Comparison of ENCODE assay signal across 8 cellular contexts in genomic region chr3:129161860-129162271, GRCh38. TPM values are rescaled to one million over a fixed set of nuclear protein-coding genes. Genes with fewer than 3 reads are reported as not detected.
A peak's percentile ranks its signal among the peaks of the same experiment; 100 is the strongest.
DNase-seq lines count a peak whose midpoint lies in the region; ATAC-seq, FAIRE-seq and TF ChIP-seq lines count a peak whose summit lies in the region.

No MANE protein-coding gene starts in this region.

- H3K36me3 ChIP-seq in endothelial cell of umbilical vein (ENCODE audit: control insufficient read depth in 2 of 2, extremely low read depth in 1 of 2, insufficient read depth in 2 of 2, low read length in 2 of 2): peaks cover 9 to 10% of the 10 kb centered on the region in 2 experiments

- no TSS peak for BruUV-seq in endothelial cell of umbilical vein (replicated peaks; lab: Mats Ljungman, UMichigan)

- H3K4me2 ChIP-seq in endothelial cell of umbilical vein (ENCODE audit: insufficient read depth, low read length): peak overlapping the region; percentile 84

- POLR2A ChIA-PET in endothelial cell of umbilical vein (lab: Charles Lee): interaction anchor here (0.6 to 1.7 kb wide), 3 partner anchors 84 to 224 kb away, joined by 3 to 5 read pairs (median 3); partner anchors contain the start of gene COPG1
- POLR2A ChIA-PET in GM10248 (lab: Yijun Ruan, JAX): interaction anchor here (0.5 to 1.5 kb wide), 6 partner anchors 15 to 157 kb away, joined by 3 read pairs; partner anchors contain the start of gene RAB43

- TF ChIP-seq POLR2A in endothelial cell of umbilical vein (IDR thresholded peaks at IDR 0.05; ENCODE audit: low read depth, low read length): no peak

- no peaks in the 10 kb centered on the region for H4K20me1 ChIP-seq in endothelial cell of umbilical vein (replicated peaks; ENCODE audit: control insufficient read depth, extremely low read depth, insufficient read depth, low read length)

- no peaks in the 10 kb centered on the region for H3K9me1 ChIP-seq in endothelial cell of umbilical vein (replicated peaks; ENCODE audit: control insufficient read depth, extremely low read depth, insufficient read depth, low read length)

- intact Hi-C loops in endothelial cell of umbilical vein (cut with micrococcal nuclease): loop anchor here (1.0 kb wide), 6 partner anchors 17 to 109 kb away; partner anchors contain the start of genes CNBP and COPG1

- ATAC-seq in HG03135 (IDR thresholded peaks at IDR 0.05; ENCODE audit: unreplicated experiment) (peak; percentile 1), HG02610 (IDR thresholded peaks at IDR 0.05; ENCODE audit: unreplicated experiment) (no peak)

- CTCF ChIA-PET in endothelial cell of umbilical vein (lab: Charles Lee) (interaction anchor here (0.7 to 3.2 kb wide), 21 partner anchors 15 to 482 kb away, joined by 3 to 95 read pairs (median 4); partner anchors contain the start of genes CNBP, COPG1 and RAB43), GM10248 (lab: Yijun Ruan, JAX) (interaction anchor here (1.0 to 3.9 kb wide), 19 partner anchors 10 to 264 kb away, joined by 3 to 29 read pairs (median 5); partner anchors contain the start of genes COPG1 and RAB43)

- peak overlapping the region; percentile 88 for H3K9ac ChIP-seq in endothelial cell of umbilical vein (replicated peaks; ENCODE audit: extremely low read depth, insufficient read depth, low read length)

- H3K27me3 ChIP-seq in endothelial cell of umbilical vein (ENCODE audit: control insufficient read depth in 2 of 2, insufficient read depth in 2 of 2, low read length in 2 of 2): no peaks in the 10 kb centered on the region

- FAIRE-seq in endothelial cell of umbilical vein (lab: Jason Lieb, UNC): no peak

- peak overlapping the region; percentile 99 for H3K4me3 ChIP-seq in GM08714 (ENCODE audit: low read length)
- H3K4me3 ChIP-seq in WI38 (ENCODE audit: low read depth, low read length): peak overlapping the region; percentile 95
- H3K4me3 ChIP-seq in endothelial cell of umbilical vein (replicated peaks in 1 of 3; ENCODE audit: insufficient read depth in 1 of 3, low read depth in 1 of 3, low read length in 3 of 3): peak overlapping the region; percentile 64 to 82 (median 78)

- dilution Hi-C loops in endothelial cell of umbilical vein (cut with MboI; ENCODE audit: extremely low pct_ligation_motif_present, low sequenced_read_pairs): no loop called here

- peaks cover 23% of the 10 kb centered on the region for H3K79me2 ChIP-seq in endothelial cell of umbilical vein (ENCODE audit: control insufficient read depth, insufficient read depth, low read length)

- peaks cover 19% of the 10 kb centered on the region for H3K4me1 ChIP-seq in endothelial cell of umbilical vein (ENCODE audit: control insufficient read depth, extremely low read depth, insufficient read depth, low read length)

- DNase-seq in endothelial cell of umbilical vein (ENCODE audit: low read depth, low spot score): no peak
- peak; percentile 47 for DNase-seq in myocyte (ENCODE audit: low read depth)
- DNase-seq in GM10248 (ENCODE audit: extremely low spot score): no peak
- DNase-seq in NCI-H2227 (lab: John Stamatoyannopoulos, UW; ENCODE audit: unreplicated experiment): no peak

- TF ChIP-seq CTCF in WI38 (IDR thresholded peaks at IDR 0.05; ENCODE audit: low read depth, low read length): no peak
- no peak for TF ChIP-seq CTCF in endothelial cell of umbilical vein (IDR thresholded peaks at IDR 0.05; ENCODE audit: extremely low read depth in 1 of 2, insufficient read depth in 1 of 2, low read depth in 1 of 2, low read length in 2 of 2)
- no peak for TF ChIP-seq CTCF in GM10248 (IDR thresholded peaks at IDR 0.05; ENCODE audit: control extremely low read depth, extremely low read depth, low read depth, missing control alignments)

- H2AFZ ChIP-seq in endothelial cell of umbilical vein (ENCODE audit: low read depth, low read length): peak overlapping the region; percentile 74

- H3K9me3 ChIP-seq in endothelial cell of umbilical vein (replicated peaks; ENCODE audit: control insufficient read depth, insufficient read depth, low read length): no peaks in the 10 kb centered on the region

- peak overlapping the region; percentile 86 for H3K27ac ChIP-seq in endothelial cell of umbilical vein (ENCODE audit: insufficient read depth, low read depth, low read length)

TF ChIP-seq in endothelial cell of umbilical vein, 7 proteins besides CTCF, POLR2A, EP300 and RAD21:
- TF ChIP-seq FOS (IDR thresholded peaks at IDR 0.05; ENCODE audit: borderline replicate concordance, insufficient read depth, low read length): no peak
- TF ChIP-seq POLR2AphosphoS5 (IDR thresholded peaks at IDR 0.05; ENCODE audit: insufficient read depth, low read depth, low read length): no peak
- no peak for TF ChIP-seq EZH2 (IDR thresholded peaks at IDR 0.05; ENCODE audit: borderline replicate concordance, low read depth, low read length, severe bottlenecking)
- TF ChIP-seq MAX (IDR thresholded peaks at IDR 0.05; ENCODE audit: insufficient read depth, insufficient read length): no peak
- no peak for TF ChIP-seq MYC (IDR thresholded peaks at IDR 0.05; ENCODE audit: low read depth, low read length)
- TF ChIP-seq JUN (IDR thresholded peaks at IDR 0.05; ENCODE audit: borderline replicate concordance, insufficient read depth, insufficient read length, low read depth): no peak
- TF ChIP-seq GATA2 (IDR thresholded peaks at IDR 0.05; ENCODE audit: insufficient read depth, insufficient read length, low read depth, low read length): no peak

RNA-seq across cellular contexts. Expression of gene ISY1, which starts 1.0 kb away (rescaled TPM):
- 50.6 and 59.4 TPM in 2 replicates for total RNA-seq in endothelial cell of umbilical vein
- polyA plus RNA-seq in endothelial cell of umbilical vein: 50.7 and 65.1 TPM in 2 replicates
- polyA plus RNA-seq in endothelial cell of umbilical vein (2011; cell fraction: cytosol; rRNA removed): 48.7 and 49.6 TPM in 2 replicates
- 16.5 and 18.1 TPM in 2 replicates for polyA plus RNA-seq in endothelial cell of umbilical vein (2011; cell fraction: nucleus; rRNA removed)
- 31.5 and 48.7 TPM in 2 replicates for polyA plus RNA-seq in endothelial cell of umbilical vein (2012)
- polyA minus RNA-seq in endothelial cell of umbilical vein: 20.0 and 22.6 TPM in 2 replicates
- 25.5 TPM for polyA minus RNA-seq in endothelial cell of umbilical vein (2011; cell fraction: cytosol; rRNA and poly(A)+ RNA removed)
- polyA minus RNA-seq in endothelial cell of umbilical vein (2011; cell fraction: nucleus; rRNA and poly(A)+ RNA removed): 7.5 and 12.3 TPM in 2 replicates
- 29.9 and 39.4 TPM in 2 replicates for total RNA-seq in myocyte
- polyA plus RNA-seq in myocyte (2012): 29.6 TPM

RNA-seq across cellular contexts. Expression of gene CNBP, which starts 21.8 kb away (rescaled TPM):
- total RNA-seq in endothelial cell of umbilical vein: 197 and 205 TPM in 2 replicates
- 152 and 196 TPM in 2 replicates for polyA plus RNA-seq in endothelial cell of umbilical vein
- 245 and 261 TPM in 2 replicates for polyA plus RNA-seq in endothelial cell of umbilical vein (2011; cell fraction: cytosol; rRNA removed)
- 110 and 143 TPM in 2 replicates for polyA plus RNA-seq in endothelial cell of umbilical vein (2011; cell fraction: nucleus; rRNA removed)
- polyA plus RNA-seq in endothelial cell of umbilical vein (2012): 185 and 265 TPM in 2 replicates
- 209 and 214 TPM in 2 replicates for polyA minus RNA-seq in endothelial cell of umbilical vein
- 226 TPM for polyA minus RNA-seq in endothelial cell of umbilical vein (2011; cell fraction: cytosol; rRNA and poly(A)+ RNA removed)
- 47.3 and 58.8 TPM in 2 replicates for polyA minus RNA-seq in endothelial cell of umbilical vein (2011; cell fraction: nucleus; rRNA and poly(A)+ RNA removed)
- 398 and 566 TPM in 2 replicates for total RNA-seq in myocyte
- 207 TPM for polyA plus RNA-seq in myocyte (2012)

RNA-seq across cellular contexts. Expression of gene RAB43, which starts 40.3 kb away (rescaled TPM):
- total RNA-seq in endothelial cell of umbilical vein (22.6 and 31.5 TPM in 2 replicates), myocyte (8.4 and 8.7 TPM in 2 replicates)
- 18.5 and 22.0 TPM in 2 replicates for polyA plus RNA-seq in endothelial cell of umbilical vein
- polyA plus RNA-seq in endothelial cell of umbilical vein (2011; cell fraction: cytosol; rRNA removed): 16.5 and 19.7 TPM in 2 replicates
- 19.9 and 22.0 TPM in 2 replicates for polyA plus RNA-seq in endothelial cell of umbilical vein (2011; cell fraction: nucleus; rRNA removed)
- 14.1 and 17.5 TPM in 2 replicates for polyA plus RNA-seq in endothelial cell of umbilical vein (2012)
- 19.1 and 19.7 TPM in 2 replicates for polyA minus RNA-seq in endothelial cell of umbilical vein
- polyA minus RNA-seq in endothelial cell of umbilical vein (2011; cell fraction: cytosol; rRNA and poly(A)+ RNA removed): 2.9 TPM
- polyA minus RNA-seq in endothelial cell of umbilical vein (2011; cell fraction: nucleus; rRNA and poly(A)+ RNA removed): 8.6 and 9.8 TPM in 2 replicates
- polyA plus RNA-seq in myocyte (2012): 11.6 TPM
